Comparison of ENCODE assay signal across 20 cellular contexts in the genomic region with DNA sequence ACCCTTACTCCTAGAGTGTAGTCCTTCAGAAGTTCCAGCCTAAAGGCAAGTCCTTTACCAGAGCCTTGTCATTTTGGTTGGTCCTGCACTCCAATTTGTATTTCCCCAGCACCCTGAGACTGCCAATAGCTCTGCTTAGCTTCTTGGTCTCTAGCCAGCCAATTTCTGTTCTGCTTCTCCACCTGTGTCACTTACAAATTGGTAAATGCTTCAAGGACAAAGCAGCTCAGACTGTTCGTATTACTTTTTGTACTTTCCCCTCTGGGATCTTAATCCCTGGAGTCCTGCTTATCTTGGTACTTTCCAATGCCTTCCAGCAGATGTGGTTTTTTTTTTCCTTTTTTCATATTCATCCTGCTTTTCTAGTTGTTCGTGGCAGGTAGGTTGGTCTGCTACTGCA. TPM values are rescaled to one million over a fixed set of nuclear protein-coding genes. Genes with fewer than 3 reads are reported as not detected.
DNase-seq lines count a peak whose midpoint lies in the region; ATAC-seq, FAIRE-seq and TF ChIP-seq lines count a peak whose summit lies in the region.
"Had no signal": no experiment of that assay in that cellular context is flagged by ENCODE, and none has a peak within 500 bp of the region (broad histone marks: within the 10 kb centered on the region; RNA-seq: fewer than 3 reads in every experiment).

No MANE protein-coding gene starts in this region.

- H3K4me3 Mint-ChIP-seq in activated T-cell treated with anti-CD3 and anti-CD28 coated beads, Interleukin-2, amount 50 U/mL, for 72 hours, result no peak overlapping the region
- no peak overlapping the region for H3K4me3 Mint-ChIP-seq in activated T-cell treated with anti-CD3 and anti-CD28 coated beads, Interleukin-2, amount 50 U/mL, for 4 hours
- H3K4me3 Mint-ChIP-seq: B cell; CD8-positive, alpha-beta memory T cell; HFFc6 had no signal

- no peak for TF ChIP-seq CTCF in pancreas (IDR thresholded peaks at IDR 0.05)

- H3K36me3 ChIP-seq in Karpas-422 (ENCODE audit: insufficient read depth, low read length) (no peaks in the 10 kb centered on the region), pancreas (no peaks in the 10 kb centered on the region)

- no peaks in the 10 kb centered on the region for H3K27me3 ChIP-seq in Karpas-422 (ENCODE audit: low read length)
- H3K27me3 ChIP-seq in pancreas, result no peaks in the 10 kb centered on the region
- H3K27me3 ChIP-seq: BLaER1 treated with 17β-estradiol and CSF1 and Interleukin-3, amounts not matched to agents 10 nM and 100 nM had no signal

- H3K27me3 Mint-ChIP-seq in activated T-cell treated with anti-CD3 and anti-CD28 coated beads, Interleukin-2, amount 50 U/mL, for 72 hours (ENCODE audit: low read depth), result no peaks in the 10 kb centered on the region
- no peaks in the 10 kb centered on the region for H3K27me3 Mint-ChIP-seq in activated T-cell treated with anti-CD3 and anti-CD28 coated beads, Interleukin-2, amount 50 U/mL, for 4 hours (ENCODE audit: low read depth)
- H3K27me3 Mint-ChIP-seq: B cell; CD8-positive, alpha-beta memory T cell had no signal

- no peaks in the 10 kb centered on the region for H3K9me3 Mint-ChIP-seq in activated T-cell treated with anti-CD3 and anti-CD28 coated beads, Interleukin-2, amount 50 U/mL, for 72 hours
- H3K9me3 Mint-ChIP-seq in activated T-cell treated with anti-CD3 and anti-CD28 coated beads, Interleukin-2, amount 50 U/mL, for 4 hours, result no peaks in the 10 kb centered on the region
- H3K9me3 Mint-ChIP-seq: CD8-positive, alpha-beta memory T cell; HFFc6 had no signal

- intact Hi-C loops in pancreas (cut with DNase I), result no loop called here

- no peak for FAIRE-seq in pancreas (lab: Jason Lieb, UNC)
- FAIRE-seq: G401.6, GM12892, GM18507, K562 had no signal

- H3K9me3 ChIP-seq in Karpas-422 (ENCODE audit: low read length) (no peaks in the 10 kb centered on the region), pancreas (no peaks in the 10 kb centered on the region)
- H3K9me3 ChIP-seq: BLaER1 treated with 17β-estradiol and CSF1 and Interleukin-3, amounts not matched to agents 10 nM and 100 nM had no signal

- no peaks in the 10 kb centered on the region for H3K9me2 ChIP-seq in Karpas-422 (replicated peaks; ENCODE audit: insufficient read depth, low read length)

- peak overlapping the region; percentile 44 for H3K27ac Mint-ChIP-seq in activated T-cell treated with anti-CD3 and anti-CD28 coated beads, Interleukin-2, amount 50 U/mL, for 72 hours
- H3K27ac Mint-ChIP-seq: B cell, HFFc6 had no signal

- H3K4me3 ChIP-seq in Karpas-422 (ENCODE audit: low read length), result no peak overlapping the region
- H3K4me3 ChIP-seq in pancreas, result no peak overlapping the region
- H3K4me3 ChIP-seq: BLaER1 treated with 17β-estradiol and CSF1 and Interleukin-3, amounts not matched to agents 10 nM and 100 nM; K562 had no signal

- H3K27ac ChIP-seq in Karpas-422 (ENCODE audit: low read length) (no peak overlapping the region), pancreas (peak overlapping the region in 1 of 4 donors; percentile 22)
- H3K27ac ChIP-seq: BLaER1 treated with 17β-estradiol and CSF1 and Interleukin-3, amounts not matched to agents 10 nM and 100 nM; HL-60 had no signal

- H3K4me1 ChIP-seq in Karpas-422 (ENCODE audit: low read length) (no peaks in the 10 kb centered on the region), pancreas (peaks cover 0 to 9% (median 0%) of the 10 kb centered on the region in 3 donors)
- H3K4me1 ChIP-seq: BLaER1 treated with 17β-estradiol and CSF1 and Interleukin-3, amounts not matched to agents 10 nM and 100 nM had no signal

- H3K9ac ChIP-seq in Karpas-422 (ENCODE audit: low read length), result no peak overlapping the region
- H3K9ac ChIP-seq: BLaER1 treated with 17β-estradiol and CSF1 and Interleukin-3, amounts not matched to agents 10 nM and 100 nM had no signal

- no peak overlapping the region for H3K4me2 ChIP-seq in Karpas-422 (ENCODE audit: low read depth, low read length, poor library complexity, severe bottlenecking)
- H3K4me2 ChIP-seq: BLaER1 treated with 17β-estradiol and CSF1 and Interleukin-3, amounts not matched to agents 10 nM and 100 nM had no signal

- peaks cover 0 to 12% of the 10 kb centered on the region in 2 donors for H3K36me3 Mint-ChIP-seq in activated T-cell treated with anti-CD3 and anti-CD28 coated beads, Interleukin-2, amount 50 U/mL, for 72 hours (ENCODE audit: insufficient read depth in 2 of 2)
- H3K36me3 Mint-ChIP-seq in activated T-cell treated with anti-CD3 and anti-CD28 coated beads, Interleukin-2, amount 50 U/mL, for 4 hours (ENCODE audit: insufficient read depth), result peaks cover 19% of the 10 kb centered on the region

- H3K4me1 Mint-ChIP-seq in activated T-cell treated with anti-CD3 and anti-CD28 coated beads, Interleukin-2, amount 50 U/mL, for 72 hours (ENCODE audit: low read depth), result no peaks in the 10 kb centered on the region
- peaks cover 2% of the 10 kb centered on the region for H3K4me1 Mint-ChIP-seq in activated T-cell treated with anti-CD3 and anti-CD28 coated beads, Interleukin-2, amount 50 U/mL, for 4 hours (ENCODE audit: low read depth)
- H3K4me1 Mint-ChIP-seq: B cell; CD8-positive, alpha-beta memory T cell had no signal

- H3K79me2 ChIP-seq in Karpas-422 (ENCODE audit: low read length), result no peaks in the 10 kb centered on the region

- DNase-seq in activated T-cell treated with anti-CD3 and anti-CD28 coated beads, Interleukin-2, amount 50 U/mL, for 72 hours, result no peak
- no peak for DNase-seq in activated T-cell treated with anti-CD3 and anti-CD28 coated beads, Interleukin-2, amount 50 U/mL, for 4 hours
- DNase-seq in Karpas-422 (peak; percentile 39), pancreas (no peak)
- DNase-seq: CD8-positive, alpha-beta memory T cell; COR-L47; GOT3; H7; HFFc6; IMR-90 had no signal

- WGBS in pancreas, 2 donors, result 14 to 21% methylated on average over 2 of the region's 2 CpGs

- H4K20me1 ChIP-seq in Karpas-422 (ENCODE audit: insufficient read depth, low read depth, low read length), result no peaks in the 10 kb centered on the region

- no peak for ATAC-seq in activated T-cell treated with anti-CD3 and anti-CD28 coated beads, Interleukin-2, amount 50 U/mL, for 72 hours (replicated peaks in 1 of 2)
- no peak for ATAC-seq in activated T-cell treated with anti-CD3 and anti-CD28 coated beads, Interleukin-2, amount 50 U/mL, for 4 hours
- ATAC-seq in pancreas, result peak in 3 of 4 donors; percentile 55 to 63 (median 60)
- no peak for ATAC-seq in HG02588 (IDR thresholded peaks at IDR 0.05; ENCODE audit: unreplicated experiment)
- ATAC-seq in HG03039 (IDR thresholded peaks at IDR 0.05; ENCODE audit: unreplicated experiment), result no peak
- ATAC-seq: HCT116, K562 had no signal

- H2AFZ ChIP-seq in Karpas-422 (ENCODE audit: low read length), result no peak overlapping the region

RNA-seq across cellular contexts. Expression of gene PIGU, which starts 25.7 kb away (rescaled TPM):
- total RNA-seq in activated T-cell treated with anti-CD3 and anti-CD28 coated beads, Interleukin-2, amount 50 U/mL, for 72 hours, result 10 to 100 TPM; 20.7 to 25.2 TPM
- total RNA-seq in activated T-cell treated with anti-CD3 and anti-CD28 coated beads, Interleukin-2, amount 50 U/mL, for 4 hours, result 10 to 100 TPM; 21.5 to 27.3 (median 25.0) TPM
- total RNA-seq in Karpas-422 (2014; rRNA removed; shearing (Covaris generic); ENCODE audit: low replicate concordance), result 13.0 and 18.4 TPM in 2 replicates
- total RNA-seq in pancreas, result 10 to 100 TPM in 1 of 6 donors, 1 to 10 TPM in 5; 4.1 to 11.3 (median 7.7) TPM
- 10 to 100 TPM; 12.2 to 20.4 TPM for polyA plus RNA-seq in pancreas

RNA-seq across cellular contexts. Expression of gene TP53INP2, which starts 52.9 kb away (rescaled TPM):
- 10 to 100 TPM in 1 of 2 donors, 1 to 10 TPM in 1; 9.9 to 10.2 TPM for total RNA-seq in activated T-cell treated with anti-CD3 and anti-CD28 coated beads, Interleukin-2, amount 50 U/mL, for 72 hours
- total RNA-seq in activated T-cell treated with anti-CD3 and anti-CD28 coated beads, Interleukin-2, amount 50 U/mL, for 4 hours, result 1 to 10 TPM; 1.1 to 1.7 (median 1.7) TPM
- 4.6 and 8.1 TPM in 2 replicates for total RNA-seq in Karpas-422 (2014; rRNA removed; shearing (Covaris generic); ENCODE audit: low replicate concordance)
- 1 to 10 TPM; 3.8 to 7.1 (median 4.6) TPM for total RNA-seq in pancreas
- 1 to 10 TPM; 4.8 to 7.9 TPM for polyA plus RNA-seq in pancreas

Comparison
In these comparisons a context has a peak if more than half of its experiments do, and no peak if none do; other contexts are left out.
1. ATAC-seq: peak in pancreas (3 of 4); none in activated T-cell treated with anti-CD3 and anti-CD28 coated beads, Interleukin-2, amount 50 U/mL, for 72 hours (0 of 2), activated T-cell treated with anti-CD3 and anti-CD28 coated beads, Interleukin-2, amount 50 U/mL, for 4 hours (0 of 2), HG02588 (single experiment) and HG03039 (single experiment).